8 cellular contexts compared by ENCODE assay signal in genomic region chr3:32238027-32238815, GRCh38. TPM values are rescaled to one million over a fixed set of nuclear protein-coding genes. Genes with fewer than 3 reads are reported as not detected.
DNase-seq lines count a peak whose midpoint lies in the region; ATAC-seq and TF ChIP-seq lines count a peak whose summit lies in the region.

Gene CMTM8, plus strand, starts transcription at chr3:32238680. Its CDS starts 293 bp downstream, at chr3:32238973.

- H3K27ac Mint-ChIP-seq in activated CD8-positive, alpha-beta memory T cell treated with anti-CD3 and anti-CD28 coated beads, Interleukin-2, amount 10 ng/mL, durations not matched to agents 7 days and 5 days: no peak within 1 kb of the TSS
- peak within 1 kb of the TSS; percentile 58 to 82 (median 74) for H3K27ac Mint-ChIP-seq in naive thymus-derived CD4-positive, alpha-beta T cell
- H3K27ac Mint-ChIP-seq in stimulated activated naive CD8-positive, alpha-beta T cell treated with anti-CD3 and anti-CD28 coated beads, Interleukin-15, Interleukin-2, amounts not matched to agents 100 ng/mL and 50 ng/mL, for 24 hours: peak within 1 kb of the TSS; percentile 39

- intact Hi-C loops in naive thymus-derived CD4-positive, alpha-beta T cell (cut with micrococcal nuclease): loop anchor here (1.0 to 5.0 kb wide), 12 partner anchors 58 to 706 kb away; partner anchors contain the start of genes CMTM6 (in 2 of the 2), DYNC1LI1 (in 2 of the 2), STT3B (in 2 of the 2) and CMTM7 (in 1 of the 2)

- H3K4me3 ChIP-seq in epithelial cell of esophagus (ENCODE audit: low read length): peak within 1 kb of the TSS; percentile 67
- H3K4me3 ChIP-seq in naive thymus-derived CD4-positive, alpha-beta T cell (ENCODE audit: low read length): peak within 1 kb of the TSS; percentile 81

- ATAC-seq in HG02798 (IDR thresholded peaks at IDR 0.05; ENCODE audit: poor library complexity, unreplicated experiment): peak; percentile 58
- ATAC-seq in activated CD8-positive, alpha-beta memory T cell treated with anti-CD3 and anti-CD28 coated beads, Interleukin-2, amount 10 ng/mL, durations not matched to agents 7 days and 5 days: peak; percentile 87
- ATAC-seq in naive thymus-derived CD4-positive, alpha-beta T cell: peak; percentile 89

- H3K36me3 Mint-ChIP-seq in activated CD8-positive, alpha-beta memory T cell treated with anti-CD3 and anti-CD28 coated beads, Interleukin-2, amount 10 ng/mL, durations not matched to agents 7 days and 5 days: peaks cover 12% of the 10 kb centered on the region
- peaks cover 0 to 19% (median 3%) of the 10 kb centered on the region in 5 donors for H3K36me3 Mint-ChIP-seq in naive thymus-derived CD4-positive, alpha-beta T cell
- peaks cover 9% of the 10 kb centered on the region for H3K36me3 Mint-ChIP-seq in stimulated activated naive CD8-positive, alpha-beta T cell treated with anti-CD3 and anti-CD28 coated beads, Interleukin-15, Interleukin-2, amounts not matched to agents 100 ng/mL and 50 ng/mL, for 24 hours (ENCODE audit: low read depth)

- peak within 1 kb of the TSS; percentile 54 for H3K9ac ChIP-seq in ES-I3 (ENCODE audit: low read depth, low read length)

- POLR2A ChIA-PET in naive thymus-derived CD4-positive, alpha-beta T cell (lab: Charles Lee): interaction anchor here (0.6 to 2.7 kb wide), 7 partner anchors 20 to 214 kb away, joined by 3 to 30 read pairs (median 4); no protein-coding TSS in a partner anchor

- peaks cover 5% of the 10 kb centered on the region for H3K9me3 Mint-ChIP-seq in activated CD8-positive, alpha-beta memory T cell treated with anti-CD3 and anti-CD28 coated beads, Interleukin-2, amount 10 ng/mL, durations not matched to agents 7 days and 5 days (ENCODE audit: low read depth)
- peaks cover 0 to 11% (median 0%) of the 10 kb centered on the region in 11 donors for H3K9me3 Mint-ChIP-seq in naive thymus-derived CD4-positive, alpha-beta T cell
- peaks cover 4% of the 10 kb centered on the region for H3K9me3 Mint-ChIP-seq in stimulated activated naive CD8-positive, alpha-beta T cell treated with anti-CD3 and anti-CD28 coated beads, Interleukin-15, Interleukin-2, amounts not matched to agents 100 ng/mL and 50 ng/mL, for 24 hours

- H3K4me1 Mint-ChIP-seq in activated CD8-positive, alpha-beta memory T cell treated with anti-CD3 and anti-CD28 coated beads, Interleukin-2, amount 10 ng/mL, durations not matched to agents 7 days and 5 days: peaks cover 13% of the 10 kb centered on the region
- H3K4me1 Mint-ChIP-seq in naive thymus-derived CD4-positive, alpha-beta T cell: peaks cover 34 to 55% (median 46%) of the 10 kb centered on the region in 7 donors
- peaks cover 20% of the 10 kb centered on the region for H3K4me1 Mint-ChIP-seq in stimulated activated naive CD8-positive, alpha-beta T cell treated with anti-CD3 and anti-CD28 coated beads, Interleukin-15, Interleukin-2, amounts not matched to agents 100 ng/mL and 50 ng/mL, for 24 hours (ENCODE audit: low read depth)

- H3K4me1 ChIP-seq in ES-I3 (ENCODE audit: insufficient read depth, low read length): peaks cover 6% of the 10 kb centered on the region; the same call in 1 of the 2 replicates
- peaks cover 13 to 17% of the 10 kb centered on the region in 2 donors for H3K4me1 ChIP-seq in naive thymus-derived CD4-positive, alpha-beta T cell (ENCODE audit: control insufficient read depth in 2 of 2, insufficient read depth in 2 of 2, low read length in 2 of 2)

- H3K27me3 Mint-ChIP-seq in activated CD8-positive, alpha-beta memory T cell treated with anti-CD3 and anti-CD28 coated beads, Interleukin-2, amount 10 ng/mL, durations not matched to agents 7 days and 5 days: peaks cover 28% of the 10 kb centered on the region
- peaks cover 0 to 25% (median 0%) of the 10 kb centered on the region in 5 donors for H3K27me3 Mint-ChIP-seq in naive thymus-derived CD4-positive, alpha-beta T cell
- H3K27me3 Mint-ChIP-seq in stimulated activated naive CD8-positive, alpha-beta T cell treated with anti-CD3 and anti-CD28 coated beads, Interleukin-15, Interleukin-2, amounts not matched to agents 100 ng/mL and 50 ng/mL, for 24 hours: peaks cover 17% of the 10 kb centered on the region

- CTCF ChIA-PET in activated CD8-positive, alpha-beta memory T cell treated with anti-CD3 and anti-CD28 coated beads, Interleukin-2, amount 10 ng/mL, durations not matched to agents 7 days and 5 days (lab: Charles Lee): interaction anchor here (1.5 to 3.0 kb wide), 4 partner anchors 10 to 61 kb away, joined by 7 to 14 read pairs (median 12); no protein-coding TSS in a partner anchor
- CTCF ChIA-PET in naive thymus-derived CD4-positive, alpha-beta T cell (lab: Charles Lee): interaction anchor here (0.7 to 3.9 kb wide), 2 partner anchors 50 to 330 kb away, joined by 3 to 32 read pairs; no protein-coding TSS in a partner anchor

- peak; percentile 48 for DNase-seq in NCI-H774 (lab: John Stamatoyannopoulos, UW)
- DNase-seq in activated CD8-positive, alpha-beta memory T cell treated with anti-CD3 and anti-CD28 coated beads, Interleukin-2, amount 10 ng/mL, durations not matched to agents 7 days and 5 days: peak; percentile 57
- DNase-seq in epithelial cell of esophagus (ENCODE audit: low read depth): peak; percentile 74
- DNase-seq in naive thymus-derived CD4-positive, alpha-beta T cell: peak; percentile 46 to 70 (median 67)
- no peak for DNase-seq in NCI-H128 (lab: John Stamatoyannopoulos, UW; ENCODE audit: unreplicated experiment)

- H3K4me3 Mint-ChIP-seq in activated CD8-positive, alpha-beta memory T cell treated with anti-CD3 and anti-CD28 coated beads, Interleukin-2, amount 10 ng/mL, durations not matched to agents 7 days and 5 days: peak within 1 kb of the TSS; percentile 77
- peak within 1 kb of the TSS; percentile 88 to 93 (median 90) for H3K4me3 Mint-ChIP-seq in naive thymus-derived CD4-positive, alpha-beta T cell
- peak within 1 kb of the TSS; percentile 85 for H3K4me3 Mint-ChIP-seq in stimulated activated naive CD8-positive, alpha-beta T cell treated with anti-CD3 and anti-CD28 coated beads, Interleukin-15, Interleukin-2, amounts not matched to agents 100 ng/mL and 50 ng/mL, for 24 hours

- no peaks in the 10 kb centered on the region for H3K9me3 ChIP-seq in ES-I3 (ENCODE audit: control insufficient read depth, insufficient read depth, low read length)
- no peaks in the 10 kb centered on the region for H3K9me3 ChIP-seq in naive thymus-derived CD4-positive, alpha-beta T cell (ENCODE audit: control insufficient read depth in 2 of 3, low read length in 3 of 3)

- no peaks in the 10 kb centered on the region for H3K27me3 ChIP-seq in naive thymus-derived CD4-positive, alpha-beta T cell (ENCODE audit: control insufficient read depth in 2 of 2, insufficient read depth in 2 of 2, low read length in 2 of 2)

- H3K27ac ChIP-seq in naive thymus-derived CD4-positive, alpha-beta T cell (ENCODE audit: low read depth, low read length): peak within 1 kb of the TSS; percentile 64

- no peaks in the 10 kb centered on the region for H3K36me3 ChIP-seq in ES-I3 (ENCODE audit: insufficient read depth, low read length)
- no peaks in the 10 kb centered on the region for H3K36me3 ChIP-seq in naive thymus-derived CD4-positive, alpha-beta T cell (ENCODE audit: control insufficient read depth in 2 of 3, insufficient read depth in 3 of 3, low read length in 3 of 3)

- no peak for TF ChIP-seq CTCF in epithelial cell of esophagus (IDR thresholded peaks at IDR 0.05; ENCODE audit: insufficient read depth, low read depth, low read length, missing control alignments)

RNA-seq across cellular contexts. Expression of gene CMTM8, which starts in this region (rescaled TPM):
- 1 to 10 TPM; 4.0 to 4.4 TPM for total RNA-seq in activated CD8-positive, alpha-beta memory T cell treated with anti-CD3 and anti-CD28 coated beads, Interleukin-2, amount 10 ng/mL, durations not matched to agents 7 days and 5 days
- total RNA-seq in naive thymus-derived CD4-positive, alpha-beta T cell: 10 to 100 TPM in 1 of 5 experiments, 1 to 10 TPM in 4; 7.4 to 13.6 (median 8.6) TPM
- 10 to 100 TPM in 1 of 2 donors, 1 to 10 TPM in 1; 8.1 to 11.8 TPM for polyA plus RNA-seq in naive thymus-derived CD4-positive, alpha-beta T cell
